In genomic region chr13:94433055-94433947, GRCh38 we compare ENCODE assay signal across 8 cellular contexts. TPM values are rescaled to one million over a fixed set of nuclear protein-coding genes. Genes with fewer than 3 reads are reported as not detected.
DNase-seq lines count a peak whose midpoint lies in the region; ATAC-seq and TF ChIP-seq lines count a peak whose summit lies in the region.

No MANE protein-coding gene starts in this region.

- H3K27me3 ChIP-seq in esophagus muscularis mucosa (no peaks in the 10 kb centered on the region), transverse colon (no peaks in the 10 kb centered on the region)

- ATAC-seq in GM21576 (IDR thresholded peaks at IDR 0.05; ENCODE audit: unreplicated experiment) (peak; percentile 77), HG03135 (IDR thresholded peaks at IDR 0.05; ENCODE audit: unreplicated experiment) (no peak), GM21515 (IDR thresholded peaks at IDR 0.05; ENCODE audit: unreplicated experiment) (no peak)

- H3K4me3 ChIP-seq in esophagus muscularis mucosa (no peak overlapping the region), transverse colon (no peak overlapping the region)

- intact Hi-C loops in esophagus muscularis mucosa (cut with DNase I) = no loop called here
- intact Hi-C loops in transverse colon (cut with DNase I; ENCODE audit: low total_unique reads) = loop anchor here (5.0 kb wide), 1 partner anchor 184 kb away; no protein-coding TSS in a partner anchor

- H3K9me3 ChIP-seq in esophagus muscularis mucosa (no peaks in the 10 kb centered on the region), transverse colon (no peaks in the 10 kb centered on the region)

- DNase-seq in DMS153 (lab: John Stamatoyannopoulos, UW) (peak; percentile 70), NCI-H1436 treated with DMSO at 0.1 percent for 48 hours (lab: John Stamatoyannopoulos, UW) (peak; percentile 76), esophagus muscularis mucosa (ENCODE audit: extremely low spot score) (peak; percentile 88), transverse colon (peak; percentile 21), dedifferentiated amniotic fluid mesenchymal stem cell (ENCODE audit: extremely low spot score) (no peak)

- H3K27ac ChIP-seq in esophagus muscularis mucosa (replicated peaks in 1 of 4) = no peak overlapping the region
- H3K27ac ChIP-seq in transverse colon = no peak overlapping the region

- in situ Hi-C loops in transverse colon (cut with MboI; ENCODE audit: low pct_ligation_motif_present in 1 of 4, low pct_unique_long_range_greater_than_20kb in 1 of 4, low sequenced_read_pairs in 3 of 4) = loop anchor here in 3 of 4 donors (10.0 kb wide), 1 partner anchor 182 kb away; no protein-coding TSS in a partner anchor

- H3K4me1 ChIP-seq in esophagus muscularis mucosa = no peaks in the 10 kb centered on the region
- peaks cover 0 to 9% (median 0%) of the 10 kb centered on the region in 4 donors for H3K4me1 ChIP-seq in transverse colon

- TF ChIP-seq CTCF in esophagus muscularis mucosa (IDR thresholded peaks at IDR 0.05) = no peak
- TF ChIP-seq CTCF in transverse colon (IDR thresholded peaks at IDR 0.05) = no peak

- no peaks in the 10 kb centered on the region for H3K36me3 ChIP-seq in esophagus muscularis mucosa
- no peaks in the 10 kb centered on the region for H3K36me3 ChIP-seq in transverse colon

- TF ChIP-seq POLR2A in esophagus muscularis mucosa (IDR thresholded peaks at IDR 0.05; ENCODE audit: low read depth) (no peak), transverse colon (IDR thresholded peaks at IDR 0.05) (no peak)

- whole genome bisulfite sequencing in esophagus muscularis mucosa = 84% methylated on average over 18 of the region's 18 CpGs
- WGBS in transverse colon (ENCODE audit: low coverage in 1 of 2), 2 donors = 62 to 69% methylated on average over 13 to 18 of the region's 18 CpGs

- TF ChIP-seq EP300 in esophagus muscularis mucosa (IDR thresholded peaks at IDR 0.05) = no peak
- TF ChIP-seq EP300 in transverse colon (IDR thresholded peaks at IDR 0.05; ENCODE audit: low read depth) = no peak

RNA-seq across cellular contexts. Expression of gene DCT, which starts 46.2 kb away (rescaled TPM):
- total RNA-seq in esophagus muscularis mucosa (1 to 10 TPM in 1 of 4 donors, under 1 TPM in 3; under 0.01 to 1.5 (median 0.47) TPM), transverse colon (not detected)
